In genomic region chr1:3568815-3569435, GRCh38 we compare ENCODE assay signal across 23 cellular contexts.
"Had no signal": no experiment of that assay in that cellular context is flagged by ENCODE, and none has a peak within 500 bp of the region (broad histone marks: within the 10 kb centered on the region; RNA-seq: fewer than 3 reads in every experiment).

No MANE protein-coding gene starts in this region.

- H3K4me3 ChIP-seq: dorsolateral prefrontal cortex, hepatocyte, left lung, lower lobe of right lung, psoas muscle, smooth muscle cell, testis, tibial artery had no signal

- H3K27me3 ChIP-seq: hepatocyte, left lung, testis had no signal

- H3K36me3 ChIP-seq: left lung, lower lobe of right lung, tibial artery had no signal

- DNase-seq: central memory CD4-positive, alpha-beta T cell; dorsolateral prefrontal cortex; effector CD4-positive, alpha-beta T cell; kidney; left lung; lower lobe of right lung; natural killer cell; nucleus accumbens; psoas muscle; stimulated activated CD4-positive, alpha-beta T cell treated with anti-CD3 and anti-CD28 coated beads, Interleukin-12 subunit alpha, Interleukin-12 subunit beta, amount 100 ng/mL, for 4 hours; stimulated activated CD4-positive, alpha-beta T cell treated with anti-CD3 and anti-CD28 coated beads, Interleukin-1b, Interleukin-23, amount 100 ng/mL, for 48 hours; stimulated activated CD4-positive, alpha-beta T cell treated with anti-CD3 and anti-CD28 coated beads, Interleukin-4, amount 100 ng/mL, for 1 hour; stimulated activated CD8-positive, alpha-beta memory T cell treated with anti-CD3 and anti-CD28 coated beads, Interleukin-4, amount 100 ng/mL, for 48 hours; stimulated activated naive CD4-positive, alpha-beta T cell; testis; tibial artery had no signal

- H3K9me3 ChIP-seq: left lung, lower lobe of right lung, psoas muscle, testis, tibial artery had no signal

- H3K27ac ChIP-seq: dorsolateral prefrontal cortex, hepatocyte, left lung, lower lobe of right lung, psoas muscle, testis, tibial artery had no signal

- H3K27ac Mint-ChIP-seq: memory B cell, natural killer cell, type B pancreatic cell had no signal

- H3K27me3 Mint-ChIP-seq: type B pancreatic cell had no signal

- ATAC-seq: left lung, lower lobe of right lung, natural killer cell, psoas muscle, sciatic nerve had no signal

- FAIRE-seq: colon, frontal cortex, kidney had no signal

- H3K4me1 Mint-ChIP-seq: natural killer cell had no signal

- H3K9me3 Mint-ChIP-seq: memory B cell, natural killer cell, type B pancreatic cell had no signal

- H3K4me3 Mint-ChIP-seq: memory B cell, natural killer cell, type B pancreatic cell had no signal

- H3K4me1 ChIP-seq: left lung, psoas muscle, testis had no signal
